In genomic region chr11:93197383-93198220, GRCh38 we compare ENCODE assay signal across 1 cellular context.
TF ChIP-seq lines count a peak whose summit lies in the region.

Gene SLC36A4 (minus strand): TSS chr11:93197991. CDS start chr11:93197832, 159 bp downstream.

TF ChIP-seq in HepG2, 621 proteins besides CTCF, POLR2A, EP300 and RAD21 (continued from another document and continues in another):
- TF ChIP-seq MYNN (CRISPR knock-in tag; IDR thresholded peaks at IDR 0.05; ENCODE audit: low read depth), result 0 out of 2 replicates have a peak, but pooled peaks have one; percentile 68
- no peak for TF ChIP-seq WIZ (CRISPR knock-in tag; IDR thresholded peaks at IDR 0.05)
- peak; percentile 35; the same call in 1 of the 2 replicates for TF ChIP-seq TMF1 (CRISPR knock-in tag; IDR thresholded peaks at IDR 0.05; ENCODE audit: low read depth)
- TF ChIP-seq ZZZ3 (CRISPR knock-in tag; IDR thresholded peaks at IDR 0.05; ENCODE audit: borderline replicate concordance), result no peak; the same call in 1 of the 2 replicates
- TF ChIP-seq CC2D1A (CRISPR knock-in tag; IDR thresholded peaks at IDR 0.05), result no peak
- TF ChIP-seq ZBTB42 (CRISPR knock-in tag; IDR thresholded peaks at IDR 0.05), result peak; percentile 33; the same call in 1 of the 2 replicates
- TF ChIP-seq EZH2 (conservative IDR thresholded peaks at IDR 0.05; ENCODE audit: low read depth, low read length), result no peak
- TF ChIP-seq AKAP8 (CRISPR knock-in tag; IDR thresholded peaks at IDR 0.05), result no peak
- TF ChIP-seq UBTF (CRISPR knock-in tag; IDR thresholded peaks at IDR 0.05), result peak; percentile 85; the same call in 1 of the 2 replicates
- no peak for TF ChIP-seq U2AF2 (IDR thresholded peaks at IDR 0.05; ENCODE audit: low read depth, low read length)
- TF ChIP-seq SP1 (IDR thresholded peaks at IDR 0.05), result no peak
- TF ChIP-seq SP1 (CRISPR knock-in tag; IDR thresholded peaks at IDR 0.05), result peak; percentile 43
- peak; percentile 61; the same call in 1 of the 2 replicates for TF ChIP-seq ZNF788 (CRISPR knock-in tag; IDR thresholded peaks at IDR 0.05; ENCODE audit: borderline replicate concordance)
- 0 out of 2 replicates have a peak, but pooled peaks have one; percentile 66 for TF ChIP-seq THRA (CRISPR knock-in tag; IDR thresholded peaks at IDR 0.05; ENCODE audit: borderline replicate concordance)
- 0 out of 2 replicates have a peak, but pooled peaks have one; percentile 27 for TF ChIP-seq ZSCAN5A (CRISPR knock-in tag; IDR thresholded peaks at IDR 0.05; ENCODE audit: borderline replicate concordance)
- no peak for TF ChIP-seq ZNF430 (CRISPR knock-in tag; IDR thresholded peaks at IDR 0.05)
- TF ChIP-seq TBX2 (CRISPR knock-in tag; IDR thresholded peaks at IDR 0.05; ENCODE audit: borderline replicate concordance), result peak; percentile 82
- no peak for TF ChIP-seq ZNF691 (CRISPR knock-in tag; IDR thresholded peaks at IDR 0.05; ENCODE audit: borderline replicate concordance, low read depth)
- TF ChIP-seq JUND (CRISPR knock-in tag; IDR thresholded peaks at IDR 0.05), result no peak
- peak; percentile 87 for TF ChIP-seq PHF8 (CRISPR knock-in tag; IDR thresholded peaks at IDR 0.05)
- no peak for TF ChIP-seq NCOA5 (CRISPR knock-in tag; IDR thresholded peaks at IDR 0.05)
- peak; percentile 94 for TF ChIP-seq THAP8 (CRISPR knock-in tag; IDR thresholded peaks at IDR 0.05; ENCODE audit: borderline replicate concordance)
- TF ChIP-seq JDP2 (CRISPR knock-in tag; IDR thresholded peaks at IDR 0.05; ENCODE audit: borderline replicate concordance), result no peak; the same call in 1 of the 2 replicates
- peak; percentile 76; the same call in 1 of the 2 replicates for TF ChIP-seq MED13 (CRISPR knock-in tag; IDR thresholded peaks at IDR 0.05)
- no peak for TF ChIP-seq ZNF513 (CRISPR knock-in tag; conservative IDR thresholded peaks at IDR 0.05)
- peak; percentile 51; the same call in 1 of the 2 replicates for TF ChIP-seq ZNF136 (CRISPR knock-in tag; IDR thresholded peaks at IDR 0.05; ENCODE audit: low read depth)
- no peak for TF ChIP-seq MTA3 (CRISPR knock-in tag; IDR thresholded peaks at IDR 0.05)
- TF ChIP-seq NPAS2 (CRISPR knock-in tag; IDR thresholded peaks at IDR 0.05; ENCODE audit: borderline replicate concordance), result no peak
- TF ChIP-seq ARNTL (CRISPR knock-in tag; IDR thresholded peaks at IDR 0.05), result no peak
- TF ChIP-seq ZNF841 (CRISPR knock-in tag; IDR thresholded peaks at IDR 0.05; ENCODE audit: borderline replicate concordance), result peak; percentile 83; the same call in 1 of the 2 replicates
- peak; percentile 69; the same call in 1 of the 2 replicates for TF ChIP-seq REXO4 (CRISPR knock-in tag; IDR thresholded peaks at IDR 0.05; ENCODE audit: borderline replicate concordance)
- peak; percentile 73; the same call in 1 of the 2 replicates for TF ChIP-seq ZNF790 (CRISPR knock-in tag; IDR thresholded peaks at IDR 0.05; ENCODE audit: borderline replicate concordance)
- TF ChIP-seq ZNF557 (CRISPR knock-in tag; IDR thresholded peaks at IDR 0.05), result no peak
- TF ChIP-seq ZFP82 (CRISPR knock-in tag; IDR thresholded peaks at IDR 0.05; ENCODE audit: borderline replicate concordance), result peak; percentile 98
- peak; percentile 62; the same call in 1 of the 2 replicates for TF ChIP-seq ZNF772 (CRISPR knock-in tag; IDR thresholded peaks at IDR 0.05)
- TF ChIP-seq NCOR1 (IDR thresholded peaks at IDR 0.05; ENCODE audit: borderline replicate concordance, low read length), result no peak
- TF ChIP-seq ZNF747 (CRISPR knock-in tag; IDR thresholded peaks at IDR 0.05; ENCODE audit: borderline replicate concordance), result peak; percentile 73; the same call in 1 of the 2 replicates
- peak; percentile 9; the same call in 1 of the 2 replicates for TF ChIP-seq ZNF281 (CRISPR knock-in tag; IDR thresholded peaks at IDR 0.05; ENCODE audit: borderline replicate concordance)
- peak; percentile 76; the same call in 1 of the 2 replicates for TF ChIP-seq HOXA9 (CRISPR knock-in tag; IDR thresholded peaks at IDR 0.05; ENCODE audit: borderline replicate concordance)
- TF ChIP-seq ZNF180 (CRISPR knock-in tag; IDR thresholded peaks at IDR 0.05; ENCODE audit: borderline replicate concordance, low read depth), result no peak
- peak; percentile 45; the same call in 1 of the 2 replicates for TF ChIP-seq ARID5B (CRISPR knock-in tag; IDR thresholded peaks at IDR 0.05)
- TF ChIP-seq IKZF4 (CRISPR knock-in tag; IDR thresholded peaks at IDR 0.05; ENCODE audit: borderline replicate concordance, low read depth, not compliant biosample characterization), result peak; percentile 84
- TF ChIP-seq GLMP (CRISPR knock-in tag; IDR thresholded peaks at IDR 0.05; ENCODE audit: borderline replicate concordance), result no peak
- TF ChIP-seq NFE2L1 (CRISPR knock-in tag; IDR thresholded peaks at IDR 0.05; ENCODE audit: borderline replicate concordance), result peak; percentile 31; the same call in 1 of the 2 replicates
- TF ChIP-seq CREB3 (CRISPR knock-in tag; IDR thresholded peaks at IDR 0.05), result peak; percentile 89; the same call in 1 of the 2 replicates
- TF ChIP-seq SMAD9 (CRISPR knock-in tag; IDR thresholded peaks at IDR 0.05), result peak; percentile 94; the same call in 1 of the 2 replicates
- TF ChIP-seq ZNF230 (CRISPR knock-in tag; IDR thresholded peaks at IDR 0.05), result peak; percentile 54; the same call in 1 of the 2 replicates
- TF ChIP-seq MATR3 (CRISPR knock-in tag; IDR thresholded peaks at IDR 0.05), result no peak
